ENCODE assay signal across 28 cellular contexts in genomic region chr1:163864207-163864606, GRCh38.
"Had no signal": no experiment of that assay in that cellular context is flagged by ENCODE, and none has a peak within 500 bp of the region (broad histone marks: within the 10 kb centered on the region; RNA-seq: fewer than 3 reads in every experiment).

No MANE protein-coding gene starts in this region.

- H3K36me3 ChIP-seq: brain microvascular endothelial cell, esophagus squamous epithelium, heart right ventricle, WERI-Rb-1 had no signal

- H3K4me3 ChIP-seq: esophagus squamous epithelium, heart right ventricle had no signal

- H3K36me3 Mint-ChIP-seq: activated naive CD8-positive, alpha-beta T cell; T-cell had no signal

- H3K27me3 Mint-ChIP-seq: activated B cell treated with CpG ODN at 0.5 μM for 24 hours; activated CD8-positive, alpha-beta T cell treated with anti-CD3 and anti-CD28 coated beads for 36 hours; activated naive CD8-positive, alpha-beta T cell; activated T-helper 17 cell treated with anti-CD3 and anti-CD28 coated beads, Interleukin-2, amount 50 U/mL, for 72 hours; T-cell had no signal

- H3K4me3 Mint-ChIP-seq: activated B cell treated with CpG ODN at 0.5 μM for 24 hours; activated CD8-positive, alpha-beta T cell treated with anti-CD3 and anti-CD28 coated beads for 36 hours; activated naive CD8-positive, alpha-beta T cell; activated T-cell treated with anti-CD3 and anti-CD28 coated beads, Interleukin-2, amount 50 U/mL, for 4 hours; activated T-helper 17 cell treated with anti-CD3 and anti-CD28 coated beads, Interleukin-2, amount 50 U/mL, for 72 hours; T-cell; T-helper 1 cell treated with Interleukin-12 subunit alpha and Interleukin-12 subunit beta and Interleukin-4 antibody, amounts not matched to agents 30 μg/mL and 1 μg/mL, for 36 hours had no signal

- H3K27ac ChIP-seq: brain microvascular endothelial cell, epithelial cell of prostate, esophagus squamous epithelium, heart right ventricle, WERI-Rb-1 had no signal

- H3K4me1 Mint-ChIP-seq: activated B cell treated with CpG ODN at 0.5 μM for 24 hours; activated T-helper 17 cell treated with anti-CD3 and anti-CD28 coated beads, Interleukin-2, amount 50 U/mL, for 72 hours; T-cell had no signal

- H3K27me3 ChIP-seq: brain microvascular endothelial cell, esophagus squamous epithelium, heart right ventricle had no signal

- H3K9me3 ChIP-seq: esophagus squamous epithelium had no signal

- H3K27ac Mint-ChIP-seq: activated B cell treated with CpG ODN at 0.5 μM for 24 hours; activated CD8-positive, alpha-beta T cell treated with anti-CD3 and anti-CD28 coated beads for 36 hours; activated naive CD8-positive, alpha-beta T cell; activated T-helper 17 cell treated with anti-CD3 and anti-CD28 coated beads, Interleukin-2, amount 50 U/mL, for 72 hours; T-cell; T-helper 1 cell treated with Interleukin-12 subunit alpha and Interleukin-12 subunit beta and Interleukin-4 antibody, amounts not matched to agents 30 μg/mL and 1 μg/mL, for 36 hours had no signal

- ATAC-seq: activated CD4-positive, CD25-positive, alpha-beta regulatory T cell treated with anti-CD3 and anti-CD28 coated beads, Interleukin-2, amount 50 U/mL, for 24 hours; activated CD8-positive, alpha-beta T cell treated with anti-CD3 and anti-CD28 coated beads for 36 hours; activated T-cell treated with anti-CD3 and anti-CD28 coated beads, Interleukin-2, amount 50 U/mL, for 4 hours; activated T-helper 17 cell treated with anti-CD3 and anti-CD28 coated beads, Interleukin-2, amount 50 U/mL, for 72 hours; T-cell had no signal

- H3K4me1 ChIP-seq: esophagus squamous epithelium had no signal

- DNase-seq: activated B cell treated with CpG ODN at 0.5 μM for 24 hours; activated CD4-positive, alpha-beta T cell treated with anti-CD3 and anti-CD28 coated beads for 48 hours; activated CD4-positive, alpha-beta T cell treated with anti-CD3 and anti-CD28 coated beads, Interleukin-2, amount 50 U/mL, for 1 hour; activated CD4-positive, alpha-beta T cell treated with anti-CD3 and anti-CD28 coated beads, Interleukin-2, amount 50 U/mL, for 48 hours; activated CD8-positive, alpha-beta memory T cell treated with anti-CD3 and anti-CD28 coated beads for 24 hours; activated CD8-positive, alpha-beta T cell treated with anti-CD3 and anti-CD28 coated beads for 36 hours; activated effector memory CD4-positive, alpha-beta T cell treated with Interleukin-2 at 50 U/mL for 16 hours; activated gamma-delta T cell treated with Interleukin-2 at 50 U/mL for 16 hours; activated naive CD4-positive, alpha-beta T cell treated with anti-CD3 and anti-CD28 coated beads, Interleukin-2, amount 50 U/mL, for 16 hours; activated naive CD4-positive, alpha-beta T cell treated with Interleukin-2 at 50 U/mL for 16 hours; activated T-cell treated with anti-CD3 and anti-CD28 coated beads, Interleukin-2, amount 50 U/mL, for 4 hours; amniotic stem cell; brain microvascular endothelial cell; caudate nucleus; cortex of kidney; dermis blood vessel endothelial cell; effector CD4-positive, alpha-beta T cell; esophagus squamous epithelium; foreskin fibroblast; T-cell; T-helper 9 cell had no signal
